11 cellular contexts compared by ENCODE assay signal in the genomic region with DNA sequence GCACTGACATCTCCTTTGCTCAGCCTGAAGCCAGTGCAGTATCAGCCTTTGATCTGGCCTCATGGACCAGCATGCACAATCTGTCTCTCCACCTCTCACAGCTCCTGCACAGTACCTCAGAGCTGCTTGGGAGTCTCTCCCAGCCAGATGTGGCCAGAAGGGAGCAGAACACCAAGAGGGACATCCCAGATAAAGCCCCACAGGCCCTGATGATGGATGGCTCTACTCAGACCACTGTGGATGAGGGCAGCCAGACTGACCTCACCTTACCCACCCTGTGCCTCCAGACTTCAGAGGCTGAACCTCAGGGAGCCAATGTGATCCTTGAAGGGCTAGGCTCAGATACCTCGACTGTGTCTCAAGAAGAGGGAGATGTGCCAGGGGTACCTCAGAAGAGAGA.
"Had no signal": no experiment of that assay in that cellular context is flagged by ENCODE, and none has a peak within 500 bp of the region (broad histone marks: within the 10 kb centered on the region; RNA-seq: fewer than 3 reads in every experiment).

No MANE protein-coding gene starts in this region.

- H3K4me1 Mint-ChIP-seq: GM23338 had no signal

- H3K4me3 ChIP-seq: GM23248, GM23338, HAP-1 had no signal

- FAIRE-seq: H1, H54 had no signal

- H3K4me3 Mint-ChIP-seq: GM23338, H9, HFFc6 had no signal

- DNase-seq: GM23248, GOT3, H7, H9, HCEC 1CT, HFFc6 had no signal

- ATAC-seq: GM23338, HCT116 had no signal

- H3K27ac Mint-ChIP-seq: GM23338, HFFc6 had no signal

- H3K9me3 Mint-ChIP-seq: GM23338, H9, HFFc6 had no signal
